ENCODE assay signal across 8 cellular contexts in genomic region chr22:45284705-45285305, GRCh38. TPM values are rescaled to one million over a fixed set of nuclear protein-coding genes. Genes with fewer than 3 reads are reported as not detected.
DNase-seq lines count a peak whose midpoint lies in the region; ATAC-seq and TF ChIP-seq lines count a peak whose summit lies in the region.

TSS of gene UPK3A (plus strand) at chr22:45284949. CDS start at chr22:45285014, 65 bp downstream.

- peak; percentile 14; the same call in 1 of the 2 replicates for TF ChIP-seq CTCF in 22Rv1 (IDR thresholded peaks at IDR 0.05)

- H3K4me3 ChIP-seq in HUES6 (ENCODE audit: low read depth, low read length) (peak within 1 kb of the TSS; percentile 74), mucosa of stomach (ENCODE audit: low read length) (no peak within 1 kb of the TSS)

- intact Hi-C loops in activated CD4-positive, alpha-beta T cell treated with anti-CD3 and anti-CD28 coated beads, Interleukin-2, amount 10 ng/mL, durations not matched to agents 24 days and 14 days (cut with micrococcal nuclease): no loop called here

- peaks cover 24% of the 10 kb centered on the region for H3K4me1 ChIP-seq in HUES6 (ENCODE audit: control insufficient read depth, insufficient read depth, low read length)
- H3K4me1 ChIP-seq in mucosa of stomach (ENCODE audit: control insufficient read depth, insufficient read depth, low read length): peaks cover 15% of the 10 kb centered on the region

- DNase-seq in activated CD4-positive, alpha-beta T cell treated with anti-CD3 and anti-CD28 coated beads, Interleukin-2, amount 10 ng/mL, durations not matched to agents 24 days and 14 days: peak; percentile 87
- peak; percentile 47 for DNase-seq in effector CD4-positive, alpha-beta T cell

- no peak within 1 kb of the TSS for H3K27ac Mint-ChIP-seq in activated CD4-positive, alpha-beta T cell treated with anti-CD3 and anti-CD28 coated beads, Interleukin-2, amount 10 ng/mL, durations not matched to agents 24 days and 14 days
- H3K27ac Mint-ChIP-seq in stimulated activated memory B cell treated with anti-CD40 and anti-IgM and Interleukin-4, amounts not matched to agents 10 μg/mL and 1 μg/mL and 100 μg/mL, for 72 hours: peak within 1 kb of the TSS; percentile 44

- peaks cover 5% of the 10 kb centered on the region for H3K4me1 Mint-ChIP-seq in activated CD4-positive, alpha-beta T cell treated with anti-CD3 and anti-CD28 coated beads, Interleukin-2, amount 10 ng/mL, durations not matched to agents 24 days and 14 days
- peaks cover 51% of the 10 kb centered on the region for H3K4me1 Mint-ChIP-seq in stimulated activated memory B cell treated with anti-CD40 and anti-IgM and Interleukin-4, amounts not matched to agents 10 μg/mL and 1 μg/mL and 100 μg/mL, for 72 hours

- peak; percentile 89 for ATAC-seq in stimulated activated memory B cell treated with anti-CD40 and anti-IgM and Interleukin-4, amounts not matched to agents 10 μg/mL and 1 μg/mL and 100 μg/mL, for 72 hours
- ATAC-seq in GM19035 (IDR thresholded peaks at IDR 0.05; ENCODE audit: unreplicated experiment) (no peak), GM21576 (IDR thresholded peaks at IDR 0.05; ENCODE audit: unreplicated experiment) (no peak)

- H3K9me3 ChIP-seq in HUES6 (ENCODE audit: control insufficient read depth, insufficient read depth, low read depth, low read length) (no peaks in the 10 kb centered on the region), mucosa of stomach (ENCODE audit: control insufficient read depth, low read length) (no peaks in the 10 kb centered on the region)

- H3K36me3 ChIP-seq in HUES6 (ENCODE audit: control insufficient read depth, insufficient read depth, low read length): no peaks in the 10 kb centered on the region
- no peaks in the 10 kb centered on the region for H3K36me3 ChIP-seq in mucosa of stomach (ENCODE audit: control insufficient read depth, insufficient read depth, low read length)

- H3K27ac ChIP-seq in 22Rv1: no peak within 1 kb of the TSS
- no peak within 1 kb of the TSS for H3K27ac ChIP-seq in HUES6 (ENCODE audit: low read depth, low read length)

- no peaks in the 10 kb centered on the region for H3K36me3 Mint-ChIP-seq in activated CD4-positive, alpha-beta T cell treated with anti-CD3 and anti-CD28 coated beads, Interleukin-2, amount 10 ng/mL, durations not matched to agents 24 days and 14 days (ENCODE audit: low read depth)
- no peaks in the 10 kb centered on the region for H3K36me3 Mint-ChIP-seq in stimulated activated memory B cell treated with anti-CD40 and anti-IgM and Interleukin-4, amounts not matched to agents 10 μg/mL and 1 μg/mL and 100 μg/mL, for 72 hours

- no peaks in the 10 kb centered on the region for H3K9me3 Mint-ChIP-seq in activated CD4-positive, alpha-beta T cell treated with anti-CD3 and anti-CD28 coated beads, Interleukin-2, amount 10 ng/mL, durations not matched to agents 24 days and 14 days
- H3K9me3 Mint-ChIP-seq in stimulated activated memory B cell treated with anti-CD40 and anti-IgM and Interleukin-4, amounts not matched to agents 10 μg/mL and 1 μg/mL and 100 μg/mL, for 72 hours: no peaks in the 10 kb centered on the region

- H3K27me3 Mint-ChIP-seq in activated CD4-positive, alpha-beta T cell treated with anti-CD3 and anti-CD28 coated beads, Interleukin-2, amount 10 ng/mL, durations not matched to agents 24 days and 14 days: peaks cover 23% of the 10 kb centered on the region
- H3K27me3 Mint-ChIP-seq in stimulated activated memory B cell treated with anti-CD40 and anti-IgM and Interleukin-4, amounts not matched to agents 10 μg/mL and 1 μg/mL and 100 μg/mL, for 72 hours: peaks cover 14% of the 10 kb centered on the region

- H3K9ac ChIP-seq in HUES6 (ENCODE audit: low read length): no peak within 1 kb of the TSS
- peak within 1 kb of the TSS; percentile 34 for H3K9ac ChIP-seq in mucosa of stomach (ENCODE audit: low read length)

- H3K4me3 Mint-ChIP-seq in activated CD4-positive, alpha-beta T cell treated with anti-CD3 and anti-CD28 coated beads, Interleukin-2, amount 10 ng/mL, durations not matched to agents 24 days and 14 days: no peak within 1 kb of the TSS
- H3K4me3 Mint-ChIP-seq in stimulated activated memory B cell treated with anti-CD40 and anti-IgM and Interleukin-4, amounts not matched to agents 10 μg/mL and 1 μg/mL and 100 μg/mL, for 72 hours: peak within 1 kb of the TSS; percentile 54

- H3K27me3 ChIP-seq in HUES6 (ENCODE audit: control insufficient read depth, insufficient read depth, low read length) (peaks cover 43% of the 10 kb centered on the region), mucosa of stomach (ENCODE audit: control insufficient read depth, insufficient read depth, low read length) (peaks cover 8% of the 10 kb centered on the region)

RNA-seq across cellular contexts. Expression of gene UPK3A, which starts in this region (rescaled TPM):
- total RNA-seq in activated CD4-positive, alpha-beta T cell treated with anti-CD3 and anti-CD28 coated beads, Interleukin-2, amount 10 ng/mL, durations not matched to agents 24 days and 14 days: not detected in 2 replicates

Comparison
In these comparisons a context has a peak if more than half of its experiments do, and no peak if none do; other contexts are left out.
1. Peak in DNase-seq in activated CD4-positive, alpha-beta T cell treated with anti-CD3 and anti-CD28 coated beads, Interleukin-2, amount 10 ng/mL, durations not matched to agents 24 days and 14 days; RNA of the gene not detected or under 1 TPM.